8 cellular contexts compared by ENCODE assay signal in the genomic region with DNA sequence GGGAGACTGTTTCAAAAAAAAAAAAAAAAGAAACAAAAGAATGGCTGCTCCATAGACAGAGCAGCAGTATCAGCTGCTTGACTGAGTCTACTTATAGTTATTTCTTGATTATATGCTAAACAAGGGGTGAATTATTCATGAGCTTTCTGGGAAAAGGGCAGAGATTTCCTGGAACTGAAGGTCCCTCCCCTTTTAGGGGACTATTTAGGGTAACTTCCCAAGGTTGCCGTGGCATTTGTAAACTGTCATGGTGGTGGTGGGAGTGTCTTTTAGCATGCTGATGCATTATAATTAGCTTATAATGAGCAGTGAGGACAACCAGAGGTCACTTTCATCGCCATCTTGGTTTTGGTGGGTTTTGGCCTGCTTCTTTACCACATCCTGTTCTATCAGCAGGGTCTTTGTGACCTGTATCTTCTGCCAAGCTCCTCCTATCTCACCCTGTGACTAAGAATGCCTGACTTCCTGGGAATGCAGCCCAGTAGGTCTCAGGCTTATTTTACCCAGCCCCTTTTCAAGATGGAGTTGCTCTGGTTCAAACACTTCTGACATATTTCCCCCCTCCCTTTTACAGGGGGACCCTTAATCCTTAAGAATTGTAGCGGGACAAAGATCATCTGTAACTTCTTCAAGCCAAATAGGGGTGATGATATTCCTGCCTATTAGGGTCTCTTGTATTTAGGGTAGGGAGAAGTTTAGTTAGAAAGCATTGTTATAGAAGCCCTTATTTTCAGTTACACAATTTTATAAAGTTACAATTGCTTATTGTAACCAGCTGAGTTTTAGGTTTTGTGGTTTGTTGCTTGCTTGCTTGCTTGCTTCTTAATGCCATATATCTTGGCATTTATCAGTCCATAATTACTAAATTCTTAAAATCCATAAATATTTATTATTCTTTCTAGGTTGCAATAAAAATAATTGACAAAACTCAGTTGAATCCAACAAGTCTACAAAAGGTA.
DNase-seq lines count a peak whose midpoint lies in the region; ATAC-seq lines count a peak whose summit lies in the region.

No MANE protein-coding gene starts in this region.

- peak; percentile 31 for DNase-seq in NK-92 treated with Interleukin-12 subunit alpha and Interleukin-12 subunit beta, amount 100 ng/mL, for 24 hours (lab: John Stamatoyannopoulos, UW)
- DNase-seq in NK-92 (lab: John Stamatoyannopoulos, UW; ENCODE audit: unreplicated experiment) (no peak), foreskin melanocyte (peak; percentile 96), NCI-H1436 (lab: John Stamatoyannopoulos, UW) (no peak), NCI-H345 (lab: John Stamatoyannopoulos, UW) (no peak)
- DNase-seq in activated CD4-positive, alpha-beta T cell treated with anti-CD3 and anti-CD28 coated beads, Interleukin-2, amount 50 U/mL, for 48 hours = peak; percentile 15 to 30

- no peaks in the 10 kb centered on the region for H3K9me3 Mint-ChIP-seq in stimulated activated memory B cell treated with anti-CD40 and anti-IgM and Interleukin-4, amounts not matched to agents 10 μg/mL and 1 μg/mL and 100 μg/mL, for 72 hours

- H3K4me3 Mint-ChIP-seq in stimulated activated memory B cell treated with anti-CD40 and anti-IgM and Interleukin-4, amounts not matched to agents 10 μg/mL and 1 μg/mL and 100 μg/mL, for 72 hours = no peak overlapping the region

- no peaks in the 10 kb centered on the region for H3K27me3 Mint-ChIP-seq in stimulated activated memory B cell treated with anti-CD40 and anti-IgM and Interleukin-4, amounts not matched to agents 10 μg/mL and 1 μg/mL and 100 μg/mL, for 72 hours

- peak overlapping the region; percentile 10 for H3K27ac Mint-ChIP-seq in stimulated activated memory B cell treated with anti-CD40 and anti-IgM and Interleukin-4, amounts not matched to agents 10 μg/mL and 1 μg/mL and 100 μg/mL, for 72 hours

- peaks cover 17% of the 10 kb centered on the region for H3K36me3 Mint-ChIP-seq in stimulated activated memory B cell treated with anti-CD40 and anti-IgM and Interleukin-4, amounts not matched to agents 10 μg/mL and 1 μg/mL and 100 μg/mL, for 72 hours

- ATAC-seq in stimulated activated memory B cell treated with anti-CD40 and anti-IgM and Interleukin-4, amounts not matched to agents 10 μg/mL and 1 μg/mL and 100 μg/mL, for 72 hours = no peak
- ATAC-seq in HG03280 (IDR thresholded peaks at IDR 0.05; ENCODE audit: unreplicated experiment) = no peak

- peaks cover 22% of the 10 kb centered on the region for H3K4me1 Mint-ChIP-seq in stimulated activated memory B cell treated with anti-CD40 and anti-IgM and Interleukin-4, amounts not matched to agents 10 μg/mL and 1 μg/mL and 100 μg/mL, for 72 hours

Comparison
In these comparisons a context has a peak if more than half of its experiments do, and no peak if none do; other contexts are left out.
1. DNase-seq: peak in NK-92 treated with Interleukin-12 subunit alpha and Interleukin-12 subunit beta, amount 100 ng/mL, for 24 hours (single experiment), activated CD4-positive, alpha-beta T cell treated with anti-CD3 and anti-CD28 coated beads, Interleukin-2, amount 50 U/mL, for 48 hours (2 of 2) and foreskin melanocyte (single experiment); none in NK-92 (single experiment), NCI-H1436 (single experiment) and NCI-H345 (single experiment).